In the genomic region with DNA sequence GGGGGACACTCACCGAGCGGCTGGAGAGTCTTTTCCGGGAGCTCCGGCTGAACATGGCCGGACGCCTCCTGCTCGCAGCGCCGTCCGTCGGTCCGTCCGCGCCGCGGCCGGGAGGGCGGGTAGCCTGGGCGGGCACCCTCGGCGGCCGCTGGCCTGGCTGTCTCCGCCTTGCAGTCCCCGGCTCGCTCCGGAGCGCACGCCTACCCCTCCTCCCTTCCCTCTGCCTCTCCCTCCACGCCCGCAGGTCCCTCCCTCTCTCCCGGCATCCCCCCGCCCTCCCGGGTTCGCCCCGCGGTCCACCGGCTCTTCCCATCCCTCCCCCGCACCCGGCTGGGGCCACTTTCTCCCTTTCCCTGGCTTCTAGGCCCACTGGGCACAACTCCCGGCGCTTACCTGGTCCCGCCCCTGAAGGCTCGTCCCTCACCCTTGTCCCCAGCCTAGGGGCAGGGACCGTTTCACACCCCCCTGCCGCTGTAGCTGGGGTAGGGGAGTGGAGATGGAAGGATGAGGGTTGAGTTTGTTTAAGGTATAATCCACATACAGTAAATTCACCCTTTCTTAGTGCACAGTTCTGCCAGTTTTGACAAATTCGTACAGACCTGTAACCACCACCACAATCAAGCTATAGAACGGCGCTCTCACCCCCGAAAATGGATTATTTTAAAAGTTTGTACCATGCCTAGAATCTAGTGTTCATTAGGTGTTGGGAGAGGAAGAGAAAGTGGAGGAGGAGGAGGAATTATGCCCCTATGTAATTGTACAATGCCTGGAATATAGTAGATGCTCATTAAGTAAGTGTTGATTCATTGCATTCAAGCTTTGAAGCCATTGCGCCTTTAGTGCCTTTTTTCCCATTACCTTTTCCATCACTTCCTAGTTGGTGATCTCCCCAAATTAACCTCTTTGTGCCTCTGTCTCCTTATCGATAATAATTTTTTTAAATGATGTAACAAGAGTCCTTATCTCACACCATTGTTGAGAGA, we compare ENCODE assay signal across 9 cellular contexts.
DNase-seq lines count a peak whose midpoint lies in the region; ATAC-seq and TF ChIP-seq lines count a peak whose summit lies in the region.
"Had no signal": no experiment of that assay in that cellular context is flagged by ENCODE, and none has a peak within 500 bp of the region (broad histone marks: within the 10 kb centered on the region; RNA-seq: fewer than 3 reads in every experiment).

No MANE protein-coding gene starts in this region.

- H3K9me3 Mint-ChIP-seq in activated CD8-positive, alpha-beta T cell treated with anti-CD3 and anti-CD28 coated beads for 36 hours = no peaks in the 10 kb centered on the region
- H3K9me3 Mint-ChIP-seq: dendritic cell treated with granulocyte-macrophage colony-stimulating factor and Interleukin-4, amounts not matched to agents 40 ng/mL and 50 ng/mL, for 4 days had no signal

- ATAC-seq in HG03460 (IDR thresholded peaks at IDR 0.05; ENCODE audit: unreplicated experiment) (no peak), GM18867 (IDR thresholded peaks at IDR 0.05; ENCODE audit: unreplicated experiment) (no peak)
- ATAC-seq in activated CD8-positive, alpha-beta T cell treated with anti-CD3 and anti-CD28 coated beads for 36 hours = no peak

- H3K36me3 Mint-ChIP-seq in activated CD8-positive, alpha-beta T cell treated with anti-CD3 and anti-CD28 coated beads for 36 hours (ENCODE audit: low read depth) = no peaks in the 10 kb centered on the region

- no peak overlapping the region for H3K27ac ChIP-seq in cardiac muscle cell

- TF ChIP-seq CTCF in GM10266 (IDR thresholded peaks at IDR 0.05; ENCODE audit: control insufficient read depth, insufficient read depth, low read depth, missing control alignments) (no peak), cardiac muscle cell (IDR thresholded peaks at IDR 0.05; ENCODE audit: low read depth, low read length) (no peak), retinal pigment epithelial cell (conservative IDR thresholded peaks at IDR 0.05; ENCODE audit: low read depth, low read length) (no peak)
- no peak for TF ChIP-seq CTCF in activated CD8-positive, alpha-beta T cell treated with anti-CD3 and anti-CD28 coated beads for 36 hours (IDR thresholded peaks at IDR 0.05)

- H3K4me3 ChIP-seq in cardiac muscle cell = peak overlapping the region; percentile 63
- peak overlapping the region; percentile 66 for H3K4me3 ChIP-seq in retinal pigment epithelial cell (ENCODE audit: low read length)

- no peak overlapping the region for H3K27ac Mint-ChIP-seq in activated CD8-positive, alpha-beta T cell treated with anti-CD3 and anti-CD28 coated beads for 36 hours
- H3K27ac Mint-ChIP-seq: dendritic cell treated with granulocyte-macrophage colony-stimulating factor and Interleukin-4, amounts not matched to agents 40 ng/mL and 50 ng/mL, for 4 days had no signal

- H3K27me3 Mint-ChIP-seq in activated CD8-positive, alpha-beta T cell treated with anti-CD3 and anti-CD28 coated beads for 36 hours = peaks cover 53% of the 10 kb centered on the region

- no peaks in the 10 kb centered on the region for H3K4me1 ChIP-seq in cardiac muscle cell (ENCODE audit: low read depth)

- CTCF ChIA-PET in activated CD8-positive, alpha-beta T cell treated with anti-CD3 and anti-CD28 coated beads for 36 hours (lab: Charles Lee) = interaction anchor here (1.1 kb wide), 1 partner anchor 8 kb away, joined by 3 read pairs; no protein-coding TSS in a partner anchor

- POLR2A ChIA-PET in activated CD8-positive, alpha-beta T cell treated with anti-CD3 and anti-CD28 coated beads for 36 hours (lab: Charles Lee) = no interaction called here

- H3K4me3 Mint-ChIP-seq in activated CD8-positive, alpha-beta T cell treated with anti-CD3 and anti-CD28 coated beads for 36 hours = no peak overlapping the region
- H3K4me3 Mint-ChIP-seq: dendritic cell treated with granulocyte-macrophage colony-stimulating factor and Interleukin-4, amounts not matched to agents 40 ng/mL and 50 ng/mL, for 4 days had no signal

- intact Hi-C loops in activated CD8-positive, alpha-beta T cell treated with anti-CD3 and anti-CD28 coated beads for 36 hours (cut with micrococcal nuclease) = no loop called here

- peak; percentile 34 for DNase-seq in GM10266 (ENCODE audit: extremely low spot score)
- DNase-seq in RPMI7951 (ENCODE audit: low read depth) = peak; percentile 46
- DNase-seq in cardiac muscle cell (ENCODE audit: low read depth in 1 of 2, low spot score in 1 of 2) = peak; percentile 65 to 67
- DNase-seq in retinal pigment epithelial cell (ENCODE audit: low read depth) = no peak
- no peak for DNase-seq in NCI-H1048 (lab: John Stamatoyannopoulos, UW)
- DNase-seq in activated CD8-positive, alpha-beta T cell treated with anti-CD3 and anti-CD28 coated beads for 36 hours = no peak

- peaks cover 55% of the 10 kb centered on the region for H3K27me3 ChIP-seq in cardiac muscle cell

- H3K4me1 Mint-ChIP-seq in activated CD8-positive, alpha-beta T cell treated with anti-CD3 and anti-CD28 coated beads for 36 hours (ENCODE audit: low read depth) = no peaks in the 10 kb centered on the region

- no peaks in the 10 kb centered on the region for H3K9me3 ChIP-seq in cardiac muscle cell (ENCODE audit: low read depth)

- no peaks in the 10 kb centered on the region for H3K36me3 ChIP-seq in cardiac muscle cell

Comparison
In these comparisons a context has a peak if more than half of its experiments do, and no peak if none do; other contexts are left out.
1. DNase-seq: peak in GM10266 (single experiment), RPMI7951 (single experiment) and cardiac muscle cell (2 of 2); none in retinal pigment epithelial cell (single experiment), NCI-H1048 (single experiment) and activated CD8-positive, alpha-beta T cell treated with anti-CD3 and anti-CD28 coated beads for 36 hours (single experiment).